Comparison of ENCODE assay signal across 24 cellular contexts in genomic region chr1:10596780-10597179, GRCh38.
"Had no signal": no experiment of that assay in that cellular context is flagged by ENCODE, and none has a peak within 500 bp of the region (broad histone marks: within the 10 kb centered on the region; RNA-seq: fewer than 3 reads in every experiment).

No MANE protein-coding gene starts in this region.

- H3K79me2 ChIP-seq: parathyroid adenoma had no signal

- H3K27ac ChIP-seq: colonic mucosa, esophagus squamous epithelium, heart right ventricle, parathyroid adenoma, right atrium auricular region, sigmoid colon, thyroid gland had no signal

- H3K27ac Mint-ChIP-seq: dendritic cell treated with granulocyte-macrophage colony-stimulating factor and Interleukin-4, amounts not matched to agents 40 ng/mL and 50 ng/mL, for 4 days; endodermal cell; memory B cell; natural killer cell; progenitor cell of endocrine pancreas; stimulated activated effector memory CD8-positive, alpha-beta T cell treated with anti-CD3 and anti-CD28 coated beads, Interleukin-12 subunit alpha, Interleukin-12 subunit beta, amount 100 ng/mL, for 72 hours had no signal

- H3K9me3 ChIP-seq: colonic mucosa, esophagus squamous epithelium, heart right ventricle, right atrium auricular region, sigmoid colon, stomach, thyroid gland had no signal

- H3K4me1 Mint-ChIP-seq: stimulated activated effector memory CD8-positive, alpha-beta T cell treated with anti-CD3 and anti-CD28 coated beads, Interleukin-12 subunit alpha, Interleukin-12 subunit beta, amount 100 ng/mL, for 72 hours had no signal

- H3K9ac ChIP-seq: parathyroid adenoma had no signal

- H3K4me3 ChIP-seq: colonic mucosa, esophagus squamous epithelium, heart right ventricle, lung, right atrium auricular region, sigmoid colon, stomach, thyroid gland had no signal

- H3K4me3 Mint-ChIP-seq: dendritic cell treated with granulocyte-macrophage colony-stimulating factor and Interleukin-4, amounts not matched to agents 40 ng/mL and 50 ng/mL, for 4 days; endodermal cell; memory B cell; natural killer cell; neural crest cell; stimulated activated effector memory CD8-positive, alpha-beta T cell treated with anti-CD3 and anti-CD28 coated beads, Interleukin-12 subunit alpha, Interleukin-12 subunit beta, amount 100 ng/mL, for 72 hours had no signal

- DNase-seq: colonic mucosa; effector CD8-positive, alpha-beta T cell; endodermal cell; esophagus squamous epithelium; foreskin melanocyte; glutamatergic neuron; heart right ventricle; hypothalamus; left ventricle myocardium superior; natural killer cell; sigmoid colon; stimulated activated CD4-positive, alpha-beta T cell treated with anti-CD3 and anti-CD28 coated beads, Interleukin-2, amount 100 ng/mL, for 24 hours; stimulated activated CD4-positive, alpha-beta T cell treated with anti-CD3 and anti-CD28 coated beads, Interleukin-4, amount 100 ng/mL, for 24 hours; stimulated activated naive CD4-positive, alpha-beta T cell treated with Interleukin-2 at 50 U/mL for 16 hours; stomach; thyroid gland had no signal

- H3K27me3 Mint-ChIP-seq: dendritic cell treated with granulocyte-macrophage colony-stimulating factor and Interleukin-4, amounts not matched to agents 40 ng/mL and 50 ng/mL, for 4 days; memory B cell; progenitor cell of endocrine pancreas had no signal

- H3K9me3 Mint-ChIP-seq: dendritic cell treated with granulocyte-macrophage colony-stimulating factor and Interleukin-4, amounts not matched to agents 40 ng/mL and 50 ng/mL, for 4 days; endodermal cell; memory B cell; natural killer cell; neural crest cell; stimulated activated effector memory CD8-positive, alpha-beta T cell treated with anti-CD3 and anti-CD28 coated beads, Interleukin-12 subunit alpha, Interleukin-12 subunit beta, amount 100 ng/mL, for 72 hours had no signal

- H3K4me1 ChIP-seq: colonic mucosa had no signal

- H3K36me3 ChIP-seq: colonic mucosa, right atrium auricular region, sigmoid colon, thyroid gland had no signal

- H3K36me3 Mint-ChIP-seq: natural killer cell had no signal

- H3K27me3 ChIP-seq: colonic mucosa, esophagus squamous epithelium, heart right ventricle, right atrium auricular region, sigmoid colon, stomach, thyroid gland had no signal

- H2AFZ ChIP-seq: parathyroid adenoma had no signal

- ATAC-seq: natural killer cell; stimulated activated effector memory CD8-positive, alpha-beta T cell treated with anti-CD3 and anti-CD28 coated beads, Interleukin-12 subunit alpha, Interleukin-12 subunit beta, amount 100 ng/mL, for 72 hours had no signal
